ENCODE assay signal across 25 cellular contexts in the genomic region with DNA sequence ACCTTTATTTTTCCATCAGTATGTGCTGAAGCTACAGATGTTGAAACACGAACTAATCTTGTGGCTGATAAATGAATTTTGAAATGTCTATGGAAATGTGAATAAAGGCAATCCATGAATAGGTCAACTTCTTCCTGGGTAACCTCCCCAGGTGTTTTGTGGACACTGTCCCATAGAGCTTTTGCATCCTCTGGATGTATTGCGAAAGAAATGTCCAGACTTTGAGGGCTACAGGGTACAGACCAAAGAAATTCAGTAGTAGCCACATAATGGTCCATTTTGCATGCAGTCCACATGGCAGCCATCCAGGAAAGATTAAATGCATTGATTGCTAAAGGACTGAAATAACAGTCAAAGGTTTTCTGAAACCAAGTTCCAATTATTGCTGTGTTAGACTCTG.
"Had no signal": no experiment of that assay in that cellular context is flagged by ENCODE, and none has a peak within 500 bp of the region (broad histone marks: within the 10 kb centered on the region; RNA-seq: fewer than 3 reads in every experiment).

No MANE protein-coding gene starts in this region.

- ATAC-seq: heart right ventricle; left ventricle myocardium superior; lower lobe of right lung; naive thymus-derived CD8-positive, alpha-beta T cell; right cardiac atrium had no signal

- H3K27me3 ChIP-seq: colonic mucosa, esophagus squamous epithelium, heart right ventricle, spleen, stomach, thyroid gland had no signal

- H3K4me3 ChIP-seq: colonic mucosa, esophagus squamous epithelium, heart right ventricle, lower lobe of right lung, prostate gland, skin epidermis, spleen, stomach, thyroid gland had no signal

- H3K4me1 ChIP-seq: colonic mucosa, esophagus squamous epithelium, heart right ventricle, lower lobe of right lung, prostate gland, spleen, stomach, thyroid gland had no signal

- H3K9me3 ChIP-seq: colonic mucosa, esophagus squamous epithelium, heart right ventricle, lower lobe of right lung, prostate gland, spleen, stomach, thyroid gland had no signal

- H3K36me3 ChIP-seq: colonic mucosa, prostate gland had no signal

- DNase-seq: colonic mucosa; effector CD8-positive, alpha-beta T cell; endodermal cell; esophagus squamous epithelium; foreskin melanocyte; glutamatergic neuron; heart right ventricle; hippocampal formation; islet precursor cell; left ventricle myocardium superior; lower lobe of right lung; naive thymus-derived CD8-positive, alpha-beta T cell; nephron progenitor cell; nucleus accumbens; right cardiac atrium; spleen; stimulated activated CD4-positive, alpha-beta T cell treated with anti-CD3 and anti-CD28 coated beads, Interleukin-1b, Interleukin-23, amount 100 ng/mL, for 48 hours; stimulated activated CD4-positive, alpha-beta T cell treated with anti-CD3 and anti-CD28 coated beads, Interleukin-4, amount 100 ng/mL, for 1 hour; stimulated activated CD8-positive, alpha-beta memory T cell treated with anti-CD3 and anti-CD28 coated beads, Interleukin-4, amount 100 ng/mL, for 48 hours; stimulated activated naive CD4-positive, alpha-beta T cell; stomach; thyroid gland; trophoblast cell had no signal

- H3K27ac ChIP-seq: colonic mucosa, esophagus squamous epithelium, heart right ventricle, lower lobe of right lung, prostate gland, skin epidermis, spleen, stomach, thyroid gland had no signal
